In genomic region chr14:90295870-90296516, GRCh38 we compare ENCODE assay signal across 19 cellular contexts. TPM values are rescaled to one million over a fixed set of nuclear protein-coding genes. Genes with fewer than 3 reads are reported as not detected.
DNase-seq lines count a peak whose midpoint lies in the region; ATAC-seq and TF ChIP-seq lines count a peak whose summit lies in the region.
"Had no signal": no experiment of that assay in that cellular context is flagged by ENCODE, and none has a peak within 500 bp of the region (broad histone marks: within the 10 kb centered on the region; RNA-seq: fewer than 3 reads in every experiment).

No MANE protein-coding gene starts in this region.

- no peak for ATAC-seq in GM23338
- ATAC-seq: activated CD4-positive, CD25-positive, alpha-beta regulatory T cell treated with anti-CD3 and anti-CD28 coated beads, Interleukin-2, amount 50 U/mL, for 24 hours; foreskin keratinocyte had no signal

- no peaks in the 10 kb centered on the region for H3K79me2 ChIP-seq in GM23338 (replicated peaks; ENCODE audit: insufficient read depth)

- H3K36me3 ChIP-seq in colonic mucosa, result peaks cover 3% of the 10 kb centered on the region
- peaks cover 3% of the 10 kb centered on the region; the same call in 1 of the 2 replicates for H3K36me3 ChIP-seq in GM23338 (ENCODE audit: insufficient read depth)
- H3K36me3 ChIP-seq: neural progenitor cell had no signal

- no peak overlapping the region for H3K4me2 ChIP-seq in GM23338
- H3K4me2 ChIP-seq: neural progenitor cell had no signal

- H2AFZ ChIP-seq in GM23338, result no peak overlapping the region
- H2AFZ ChIP-seq: neural progenitor cell had no signal

- no peaks in the 10 kb centered on the region for H3K4me1 ChIP-seq in colonic mucosa
- H3K4me1 ChIP-seq in GM23338 (ENCODE audit: insufficient read depth), result peaks cover 1% of the 10 kb centered on the region; the same call in 1 of the 2 replicates
- H3K4me1 ChIP-seq: foreskin keratinocyte, neural progenitor cell had no signal

- no peak overlapping the region for H3K9ac ChIP-seq in colonic mucosa (ENCODE audit: low read depth in 2 of 2, low read length in 2 of 2)
- H3K9ac ChIP-seq: neural progenitor cell had no signal

- H3K4me3 Mint-ChIP-seq in dendritic cell treated with granulocyte-macrophage colony-stimulating factor and Interleukin-4, amounts not matched to agents 40 ng/mL and 50 ng/mL, for 4 days, result peak overlapping the region; percentile 39
- H3K4me3 Mint-ChIP-seq in nephron progenitor cell (no peak overlapping the region), GM23338 (no peak overlapping the region)
- H3K4me3 Mint-ChIP-seq: activated naive CD4-positive, alpha-beta T cell treated with anti-CD3 and anti-CD28 coated beads, Interleukin-2, amount 50 U/mL, for 24 hours; neural progenitor cell had no signal

- H3K36me3 Mint-ChIP-seq in dendritic cell treated with granulocyte-macrophage colony-stimulating factor and Interleukin-4, amounts not matched to agents 40 ng/mL and 50 ng/mL, for 4 days (ENCODE audit: low read depth), result peaks cover 26% of the 10 kb centered on the region
- H3K36me3 Mint-ChIP-seq in nephron progenitor cell (ENCODE audit: low read depth), result peaks cover 63% of the 10 kb centered on the region
- peaks cover 41% of the 10 kb centered on the region for H3K36me3 Mint-ChIP-seq in GM23338 (ENCODE audit: low read depth)

- H3K4me3 ChIP-seq in colonic mucosa (no peak overlapping the region), GM23338 (no peak overlapping the region)
- H3K4me3 ChIP-seq: neural progenitor cell, right atrium auricular region, tibial nerve had no signal

- no peaks in the 10 kb centered on the region for H3K27me3 Mint-ChIP-seq in dendritic cell treated with granulocyte-macrophage colony-stimulating factor and Interleukin-4, amounts not matched to agents 40 ng/mL and 50 ng/mL, for 4 days
- H3K27me3 Mint-ChIP-seq in nephron progenitor cell (ENCODE audit: low read depth, poor library complexity) (peaks cover 3% of the 10 kb centered on the region), GM23338 (ENCODE audit: insufficient read depth, low read depth, poor library complexity) (peaks cover 5% of the 10 kb centered on the region)
- H3K27me3 Mint-ChIP-seq: activated naive CD4-positive, alpha-beta T cell treated with anti-CD3 and anti-CD28 coated beads, Interleukin-2, amount 50 U/mL, for 24 hours had no signal

- no peak overlapping the region for H3K27ac ChIP-seq in colonic mucosa
- H3K27ac ChIP-seq in GM23338 (ENCODE audit: low read depth), result no peak overlapping the region
- H3K27ac ChIP-seq: foreskin keratinocyte, neural progenitor cell, right atrium auricular region had no signal

- no peaks in the 10 kb centered on the region for H3K9me3 Mint-ChIP-seq in dendritic cell treated with granulocyte-macrophage colony-stimulating factor and Interleukin-4, amounts not matched to agents 40 ng/mL and 50 ng/mL, for 4 days
- H3K9me3 Mint-ChIP-seq in nephron progenitor cell (no peaks in the 10 kb centered on the region), GM23338 (peaks cover 7% of the 10 kb centered on the region)
- H3K9me3 Mint-ChIP-seq: activated naive CD4-positive, alpha-beta T cell treated with anti-CD3 and anti-CD28 coated beads, Interleukin-2, amount 50 U/mL, for 24 hours; neural progenitor cell had no signal

- peaks cover 63% of the 10 kb centered on the region for H3K4me1 Mint-ChIP-seq in dendritic cell treated with granulocyte-macrophage colony-stimulating factor and Interleukin-4, amounts not matched to agents 40 ng/mL and 50 ng/mL, for 4 days (ENCODE audit: low read depth)
- no peaks in the 10 kb centered on the region for H3K4me1 Mint-ChIP-seq in nephron progenitor cell
- peaks cover 12% of the 10 kb centered on the region for H3K4me1 Mint-ChIP-seq in GM23338
- H3K4me1 Mint-ChIP-seq: neural progenitor cell had no signal

- no peaks in the 10 kb centered on the region for H3K9me2 ChIP-seq in GM23338 (ENCODE audit: insufficient read depth)

- intact Hi-C loops in dendritic cell treated with granulocyte-macrophage colony-stimulating factor and Interleukin-4, amounts not matched to agents 40 ng/mL and 50 ng/mL, for 4 days (cut with micrococcal nuclease), result loop anchor here (1.0 to 5.0 kb wide), 2 partner anchors 20 to 86 kb away; no protein-coding TSS in a partner anchor
- intact Hi-C loops in colonic mucosa (cut with DNase I), result no loop called here

- peak; percentile 83 for DNase-seq in CD1c-positive myeloid dendritic cell (ENCODE audit: extremely low spot score)
- peak; percentile 84 for DNase-seq in SIG-M5 treated with dmso at 0.1 percent for 504 hours (lab: John Stamatoyannopoulos, UW; ENCODE audit: unreplicated experiment)
- DNase-seq in nephron progenitor cell, result no peak
- no peak for DNase-seq in NCI-H1694 treated with DMSO at 0.1 percent for 48 hours (lab: John Stamatoyannopoulos, UW)
- DNase-seq in colonic mucosa, result no peak
- no peak for DNase-seq in AG08395 (ENCODE audit: low spot score)
- no peak for DNase-seq in GM23338 (ENCODE audit: low spot score)
- DNase-seq: foreskin keratinocyte; mesendoderm; NCI-H2081 treated with DMSO at 0.1 percent for 48 hours; NCI-H748 treated with DMSO at 0.1 percent for 48 hours; RPMI8226; stimulated activated CD4-positive, alpha-beta T cell treated with anti-CD3 and anti-CD28 coated beads, Interleukin-4, amount 100 ng/mL, for 1 hour had no signal

- 0 out of 2 replicates have a peak, but pooled peaks cover 3% of the 10 kb centered on the region for H4K20me1 ChIP-seq in GM23338 (replicated peaks; ENCODE audit: insufficient read depth)

- peak overlapping the region; percentile 87 for H3K27ac Mint-ChIP-seq in dendritic cell treated with granulocyte-macrophage colony-stimulating factor and Interleukin-4, amounts not matched to agents 40 ng/mL and 50 ng/mL, for 4 days
- H3K27ac Mint-ChIP-seq in nephron progenitor cell (peak overlapping the region; percentile 5), GM23338 (no peak overlapping the region)
- H3K27ac Mint-ChIP-seq: activated naive CD4-positive, alpha-beta T cell treated with anti-CD3 and anti-CD28 coated beads, Interleukin-2, amount 50 U/mL, for 24 hours; neural progenitor cell had no signal

- TF ChIP-seq CTCF in nephron progenitor cell (IDR thresholded peaks at IDR 0.05) (no peak), colonic mucosa (IDR thresholded peaks at IDR 0.05) (no peak), GM23338 (conservative IDR thresholded peaks at IDR 0.05; ENCODE audit: low read depth in 2 of 2) (no peak)

- 0 out of 2 replicates have a peak, but pooled peaks cover 1% of the 10 kb centered on the region for H3F3A ChIP-seq in GM23338 (replicated peaks; ENCODE audit: low read depth)

- no peaks in the 10 kb centered on the region for H3K27me3 ChIP-seq in colonic mucosa
- no peaks in the 10 kb centered on the region for H3K27me3 ChIP-seq in GM23338 (ENCODE audit: insufficient read depth)
- H3K27me3 ChIP-seq: foreskin keratinocyte, neural progenitor cell, right atrium auricular region, tibial nerve had no signal

- H3K9me3 ChIP-seq in colonic mucosa, result no peaks in the 10 kb centered on the region
- H3K9me3 ChIP-seq: right atrium auricular region, tibial nerve had no signal

RNA-seq across cellular contexts. Expression of gene NRDE2, which starts 35.7 kb away (rescaled TPM):
- total RNA-seq in colonic mucosa, result 10 to 100 TPM; 14.7 to 22.1 TPM
- total RNA-seq in GM23338 (2014; rRNA removed; shearing (Covaris generic)), result 8.6 and 9.8 TPM in 2 replicates
- polyA plus RNA-seq in GM23338 (2016; fragmentation: Nextera tagmentation; extraction: Ambion mirVana), result 17.3 and 20.6 TPM in 2 replicates

RNA-seq across cellular contexts. Expression of gene PSMC1, which starts 39.6 kb away (rescaled TPM):
- total RNA-seq in colonic mucosa, result 10 to 100 TPM; 68.3 to 92.6 TPM
- 112 and 116 TPM in 2 replicates for total RNA-seq in GM23338 (2014; rRNA removed; shearing (Covaris generic))
- polyA plus RNA-seq in GM23338 (2016; fragmentation: Nextera tagmentation; extraction: Ambion mirVana), result 124 and 139 TPM in 2 replicates

Comparison
In these comparisons a context has a peak if more than half of its experiments do, and no peak if none do; other contexts are left out.
1. DNase-seq: peak in CD1c-positive myeloid dendritic cell (single experiment) and SIG-M5 treated with dmso at 0.1 percent for 504 hours (single experiment); none in nephron progenitor cell (single experiment), NCI-H1694 treated with DMSO at 0.1 percent for 48 hours (single experiment), colonic mucosa (single experiment), AG08395 (single experiment) and GM23338 (single experiment).